ENCODE assay signal across 12 cellular contexts in the genomic region with DNA sequence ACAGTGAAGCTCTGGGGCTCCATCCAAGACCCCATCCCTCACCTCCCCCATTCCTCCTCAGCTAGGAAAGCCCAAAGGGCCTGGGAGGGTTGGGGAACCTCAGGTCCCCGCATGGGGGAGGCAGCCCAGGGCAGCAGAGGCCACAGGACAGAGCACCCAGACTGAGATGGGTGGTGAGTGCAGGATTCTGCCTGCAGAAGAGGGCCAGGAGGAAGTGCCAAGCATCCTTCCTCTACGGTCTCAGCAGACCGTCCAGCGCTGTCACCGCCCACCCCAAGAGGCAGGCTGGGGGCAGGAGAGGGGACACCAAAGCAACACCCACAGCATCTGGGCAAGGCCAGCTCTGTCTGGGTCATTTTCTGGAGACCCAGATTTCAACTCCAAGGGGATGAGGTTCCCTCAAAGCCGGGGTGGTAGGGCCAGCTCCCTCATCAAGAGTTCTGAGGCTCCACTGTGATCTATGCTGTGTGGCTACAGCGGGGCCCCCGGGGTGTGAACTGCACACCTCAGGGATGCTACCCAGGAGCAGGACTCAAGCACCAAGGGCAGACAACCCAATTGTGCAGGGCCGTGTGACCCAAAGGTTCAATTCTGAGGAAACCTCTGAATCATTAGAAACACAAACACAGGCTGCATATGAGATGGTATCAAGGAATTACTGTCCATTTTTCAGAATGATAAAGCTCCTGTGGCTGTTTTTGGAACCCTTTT. TPM values are rescaled to one million over a fixed set of nuclear protein-coding genes. Genes with fewer than 3 reads are reported as not detected.
DNase-seq lines count a peak whose midpoint lies in the region; ATAC-seq, FAIRE-seq and TF ChIP-seq lines count a peak whose summit lies in the region.
"Had no signal": no experiment of that assay in that cellular context is flagged by ENCODE, and none has a peak within 500 bp of the region (broad histone marks: within the 10 kb centered on the region; RNA-seq: fewer than 3 reads in every experiment).

No MANE protein-coding gene starts in this region.

- H3K9me3 Mint-ChIP-seq in endothelial cell (ENCODE audit: unreplicated experiment), result no peaks in the 10 kb centered on the region

- H3K27ac Mint-ChIP-seq in endothelial cell (ENCODE audit: unreplicated experiment), result no peak overlapping the region

- no peaks in the 10 kb centered on the region for H3K36me3 ChIP-seq in mucosa of descending colon (ENCODE audit: low read depth)
- H3K36me3 ChIP-seq: BLaER1 treated with 17β-estradiol and CSF1 and Interleukin-3, amounts not matched to agents 10 nM and 100 nM had no signal

- H3K4me3 ChIP-seq in coronary artery (no peak overlapping the region), mucosa of descending colon (no peak overlapping the region)
- H3K4me3 ChIP-seq: BLaER1 treated with 17β-estradiol and CSF1 and Interleukin-3, amounts not matched to agents 10 nM and 100 nM had no signal

- no peaks in the 10 kb centered on the region for H3K36me3 Mint-ChIP-seq in endothelial cell (ENCODE audit: low read depth, unreplicated experiment)

- intact Hi-C loops in mucosa of descending colon (cut with DNase I, micrococcal nuclease), result no loop called here

- H3K4me1 ChIP-seq in mucosa of descending colon (ENCODE audit: low read depth), result no peaks in the 10 kb centered on the region

- no peak for TF ChIP-seq CTCF in D721Med (IDR thresholded peaks at IDR 0.05; ENCODE audit: insufficient read depth, missing control alignments)
- no peak for TF ChIP-seq CTCF in coronary artery (IDR thresholded peaks at IDR 0.05)
- no peak for TF ChIP-seq CTCF in mucosa of descending colon (IDR thresholded peaks at IDR 0.05)
- no peak for TF ChIP-seq CTCF in endothelial cell (IDR thresholded peaks at IDR 0.05; ENCODE audit: unreplicated experiment)

- peaks cover 4% of the 10 kb centered on the region for H3K27me3 Mint-ChIP-seq in endothelial cell (ENCODE audit: unreplicated experiment)

- ATAC-seq in mucosa of descending colon (no peak), HG02678 (IDR thresholded peaks at IDR 0.05; ENCODE audit: unreplicated experiment) (no peak)

- H3K4me1 Mint-ChIP-seq in endothelial cell (ENCODE audit: unreplicated experiment), result no peaks in the 10 kb centered on the region

- FAIRE-seq in D721Med (lab: Jason Lieb, UNC), result no peak
- FAIRE-seq: GM12892 had no signal

- no peaks in the 10 kb centered on the region for H3K9me3 ChIP-seq in mucosa of descending colon
- H3K9me3 ChIP-seq: BLaER1 treated with 17β-estradiol and CSF1 and Interleukin-3, amounts not matched to agents 10 nM and 100 nM had no signal

- H3K4me3 Mint-ChIP-seq in endothelial cell (ENCODE audit: unreplicated experiment), result no peak overlapping the region

- no peak overlapping the region for H3K27ac ChIP-seq in coronary artery
- H3K27ac ChIP-seq: BLaER1 treated with 17β-estradiol and CSF1 and Interleukin-3, amounts not matched to agents 10 nM and 100 nM had no signal

- DNase-seq in 8988T (peak; percentile 3), D721Med (ENCODE audit: insufficient read length, low spot score) (peak; percentile 7), coronary artery (ENCODE audit: low spot score) (peak; percentile 68), mucosa of descending colon (peak in 2 of 3 donors; percentile 4 to 19), iPS-NIHi7 (ENCODE audit: extremely low spot score) (no peak), endothelial cell (ENCODE audit: low spot score) (no peak), cerebellar nuclear complex (lab: John Stamatoyannopoulos, UW) (no peak)
- DNase-seq: MM.1S, T-helper 9 cell had no signal

RNA-seq across cellular contexts. Expression of gene CAMK2B, which starts 46.8 kb away (rescaled TPM):
- total RNA-seq in mucosa of descending colon, result 1 to 10 TPM in 1 of 3 donors, under 1 TPM in 2; 0.35 to 2.2 (median 0.87) TPM
- 0.23 TPM for total RNA-seq in endothelial cell (ENCODE audit: unreplicated experiment)

Comparison
In these comparisons a context has a peak if more than half of its experiments do, and no peak if none do; other contexts are left out.
1. DNase-seq: peak in 8988T (single experiment), D721Med (single experiment), coronary artery (single experiment) and mucosa of descending colon (2 of 3); none in iPS-NIHi7 (single experiment), endothelial cell (single experiment) and cerebellar nuclear complex (0 of 2).